1 cellular context compared by ENCODE assay signal in the genomic region with DNA sequence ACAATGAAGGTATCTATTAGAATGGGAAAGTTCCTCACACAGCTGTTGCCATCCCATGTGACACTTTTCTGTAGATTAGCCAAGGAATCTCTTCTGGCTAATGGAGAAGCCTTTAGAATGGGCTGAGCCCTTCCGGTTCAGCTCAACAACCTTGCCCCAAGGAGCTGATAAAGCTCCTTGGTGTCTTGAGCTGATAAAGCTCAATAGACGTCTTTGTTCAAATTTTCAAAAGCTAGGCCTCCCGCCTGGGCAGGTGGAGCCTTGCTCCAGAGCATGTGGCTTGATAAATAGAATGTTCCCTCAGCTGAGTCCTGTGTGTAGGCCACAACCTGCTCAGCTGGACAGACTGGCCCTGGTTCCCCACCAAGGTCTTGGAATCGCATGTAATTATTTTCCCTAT.
A peak's percentile ranks its signal among the peaks of the same experiment; 100 is the strongest.
TF ChIP-seq lines count a peak whose summit lies in the region.

No MANE protein-coding gene starts in this region.

TF ChIP-seq in K562, 482 proteins besides CTCF, POLR2A, EP300 and RAD21 (continued from another document and continues in another):
- TF ChIP-seq, protein P1, sequence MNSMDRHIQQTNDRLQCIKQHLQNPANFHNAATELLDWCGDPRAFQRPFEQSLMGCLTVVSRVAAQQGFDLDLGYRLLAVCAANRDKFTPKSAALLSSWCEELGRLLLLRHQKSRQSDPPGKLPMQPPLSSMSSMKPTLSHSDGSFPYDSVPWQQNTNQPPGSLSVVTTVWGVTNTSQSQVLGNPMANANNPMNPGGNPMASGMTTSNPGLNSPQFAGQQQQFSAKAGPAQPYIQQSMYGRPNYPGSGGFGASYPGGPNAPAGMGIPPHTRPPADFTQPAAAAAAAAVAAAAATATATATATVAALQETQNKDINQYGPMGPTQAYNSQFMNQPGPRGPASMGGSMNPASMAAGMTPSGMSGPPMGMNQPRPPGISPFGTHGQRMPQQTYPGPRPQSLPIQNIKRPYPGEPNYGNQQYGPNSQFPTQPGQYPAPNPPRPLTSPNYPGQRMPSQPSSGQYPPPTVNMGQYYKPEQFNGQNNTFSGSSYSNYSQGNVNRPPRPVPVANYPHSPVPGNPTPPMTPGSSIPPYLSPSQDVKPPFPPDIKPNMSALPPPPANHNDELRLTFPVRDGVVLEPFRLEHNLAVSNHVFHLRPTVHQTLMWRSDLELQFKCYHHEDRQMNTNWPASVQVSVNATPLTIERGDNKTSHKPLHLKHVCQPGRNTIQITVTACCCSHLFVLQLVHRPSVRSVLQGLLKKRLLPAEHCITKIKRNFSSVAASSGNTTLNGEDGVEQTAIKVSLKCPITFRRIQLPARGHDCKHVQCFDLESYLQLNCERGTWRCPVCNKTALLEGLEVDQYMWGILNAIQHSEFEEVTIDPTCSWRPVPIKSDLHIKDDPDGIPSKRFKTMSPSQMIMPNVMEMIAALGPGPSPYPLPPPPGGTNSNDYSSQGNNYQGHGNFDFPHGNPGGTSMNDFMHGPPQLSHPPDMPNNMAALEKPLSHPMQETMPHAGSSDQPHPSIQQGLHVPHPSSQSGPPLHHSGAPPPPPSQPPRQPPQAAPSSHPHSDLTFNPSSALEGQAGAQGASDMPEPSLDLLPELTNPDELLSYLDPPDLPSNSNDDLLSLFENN (IDR thresholded peaks at IDR 0.05; ENCODE audit: low read depth in 2 of 2, low read length in 2 of 2) = no peak
- TF ChIP-seq, protein P2, sequence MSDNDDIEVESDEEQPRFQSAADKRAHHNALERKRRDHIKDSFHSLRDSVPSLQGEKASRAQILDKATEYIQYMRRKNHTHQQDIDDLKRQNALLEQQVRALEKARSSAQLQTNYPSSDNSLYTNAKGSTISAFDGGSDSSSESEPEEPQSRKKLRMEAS (CRISPR knock-in tag; IDR thresholded peaks at IDR 0.05) = peak; percentile 62
- TF ChIP-seq ZNF431 (CRISPR knock-in tag; IDR thresholded peaks at IDR 0.05) (no peak), CBX3 (IDR thresholded peaks at IDR 0.05; ENCODE audit: borderline replicate concordance in 1 of 2, low read length in 2 of 2) (no peak), ZNF224 (CRISPR knock-in tag; IDR thresholded peaks at IDR 0.05) (no peak), HMG20B (CRISPR knock-in tag; IDR thresholded peaks at IDR 0.05) (no peak), YBX1 (IDR thresholded peaks at IDR 0.05) (no peak), RBM15 (IDR thresholded peaks at IDR 0.05; ENCODE audit: insufficient read depth, low read length) (no peak), RBM25 (IDR thresholded peaks at IDR 0.05; ENCODE audit: low read depth, low read length, severe bottlenecking) (no peak), SAFB (IDR thresholded peaks at IDR 0.05; ENCODE audit: borderline replicate concordance, low read depth, low read length) (no peak), CXXC5 (CRISPR knock-in tag; IDR thresholded peaks at IDR 0.05) (peak; percentile 78), SMARCE1 (IDR thresholded peaks at IDR 0.05) (no peak), ZNF146 (CRISPR knock-in tag; IDR thresholded peaks at IDR 0.05; ENCODE audit: unreplicated experiment) (no peak), PCBP1 (IDR thresholded peaks at IDR 0.05; ENCODE audit: low read depth, low read length, poor library complexity, severe bottlenecking) (no peak), KLF16 (IDR thresholded peaks at IDR 0.05) (peak; percentile 65; the same call in 1 of the 2 replicates), HMG20A (CRISPR knock-in tag; conservative IDR thresholded peaks at IDR 0.05) (no peak), ZFX (CRISPR knock-in tag; IDR thresholded peaks at IDR 0.05) (peak; percentile 85), PCBP2 (IDR thresholded peaks at IDR 0.05; ENCODE audit: low read depth, low read length, poor library complexity, severe bottlenecking) (no peak), NR2C1 (IDR thresholded peaks at IDR 0.05) (peak; percentile 50), NR2C1 (tag; IDR thresholded peaks at IDR 0.05) (peak; percentile 79), EP400 (IDR thresholded peaks at IDR 0.05) (0 out of 2 replicates have a peak, but pooled peaks have one; percentile 12), TEAD4 (IDR thresholded peaks at IDR 0.05; ENCODE audit: low read length) (peak; percentile 72), TEAD4 (CRISPR knock-in tag; IDR thresholded peaks at IDR 0.05; ENCODE audit: borderline replicate concordance) (no peak), DDX20 (tag; IDR thresholded peaks at IDR 0.05; ENCODE audit: low read depth) (no peak), NCOR1 (IDR thresholded peaks at IDR 0.05) (peak; percentile 54), IRF2 (CRISPR knock-in tag; IDR thresholded peaks at IDR 0.05) (no peak), EHMT2 (IDR thresholded peaks at IDR 0.05) (peak; percentile 80), ZFPM2 (CRISPR knock-in tag; IDR thresholded peaks at IDR 0.05) (no peak), HDAC1 (IDR thresholded peaks at IDR 0.05) (no peak), CBFA2T2 (conservative IDR thresholded peaks at IDR 0.05) (peak; percentile 72), SMAD4 (CRISPR knock-in tag; conservative IDR thresholded peaks at IDR 0.05) (peak; percentile 44; the same call in 1 of the 2 replicates), HNRNPK (IDR thresholded peaks at IDR 0.05; ENCODE audit: low read depth, low read length, poor library complexity, severe bottlenecking) (no peak), SIN3B (IDR thresholded peaks at IDR 0.05; ENCODE audit: low read depth) (no peak), GABPA (tag; conservative IDR thresholded peaks at IDR 0.05; ENCODE audit: low read depth) (peak; percentile 63), HDGF (IDR thresholded peaks at IDR 0.05) (no peak)
- TF ChIP-seq, protein P3, sequence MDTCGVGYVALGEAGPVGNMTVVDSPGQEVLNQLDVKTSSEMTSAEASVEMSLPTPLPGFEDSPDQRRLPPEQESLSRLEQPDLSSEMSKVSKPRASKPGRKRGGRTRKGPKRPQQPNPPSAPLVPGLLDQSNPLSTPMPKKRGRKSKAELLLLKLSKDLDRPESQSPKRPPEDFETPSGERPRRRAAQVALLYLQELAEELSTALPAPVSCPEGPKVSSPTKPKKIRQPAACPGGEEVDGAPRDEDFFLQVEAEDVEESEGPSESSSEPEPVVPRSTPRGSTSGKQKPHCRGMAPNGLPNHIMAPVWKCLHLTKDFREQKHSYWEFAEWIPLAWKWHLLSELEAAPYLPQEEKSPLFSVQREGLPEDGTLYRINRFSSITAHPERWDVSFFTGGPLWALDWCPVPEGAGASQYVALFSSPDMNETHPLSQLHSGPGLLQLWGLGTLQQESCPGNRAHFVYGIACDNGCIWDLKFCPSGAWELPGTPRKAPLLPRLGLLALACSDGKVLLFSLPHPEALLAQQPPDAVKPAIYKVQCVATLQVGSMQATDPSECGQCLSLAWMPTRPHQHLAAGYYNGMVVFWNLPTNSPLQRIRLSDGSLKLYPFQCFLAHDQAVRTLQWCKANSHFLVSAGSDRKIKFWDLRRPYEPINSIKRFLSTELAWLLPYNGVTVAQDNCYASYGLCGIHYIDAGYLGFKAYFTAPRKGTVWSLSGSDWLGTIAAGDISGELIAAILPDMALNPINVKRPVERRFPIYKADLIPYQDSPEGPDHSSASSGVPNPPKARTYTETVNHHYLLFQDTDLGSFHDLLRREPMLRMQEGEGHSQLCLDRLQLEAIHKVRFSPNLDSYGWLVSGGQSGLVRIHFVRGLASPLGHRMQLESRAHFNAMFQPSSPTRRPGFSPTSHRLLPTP (IDR thresholded peaks at IDR 0.05; ENCODE audit: borderline replicate concordance, extremely low read depth, insufficient read length) = no peak
- TF ChIP-seq, protein P4, sequence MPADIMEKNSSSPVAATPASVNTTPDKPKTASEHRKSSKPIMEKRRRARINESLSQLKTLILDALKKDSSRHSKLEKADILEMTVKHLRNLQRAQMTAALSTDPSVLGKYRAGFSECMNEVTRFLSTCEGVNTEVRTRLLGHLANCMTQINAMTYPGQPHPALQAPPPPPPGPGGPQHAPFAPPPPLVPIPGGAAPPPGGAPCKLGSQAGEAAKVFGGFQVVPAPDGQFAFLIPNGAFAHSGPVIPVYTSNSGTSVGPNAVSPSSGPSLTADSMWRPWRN (IDR thresholded peaks at IDR 0.05; ENCODE audit: low read depth) = no peak
- TF ChIP-seq, protein P5, sequence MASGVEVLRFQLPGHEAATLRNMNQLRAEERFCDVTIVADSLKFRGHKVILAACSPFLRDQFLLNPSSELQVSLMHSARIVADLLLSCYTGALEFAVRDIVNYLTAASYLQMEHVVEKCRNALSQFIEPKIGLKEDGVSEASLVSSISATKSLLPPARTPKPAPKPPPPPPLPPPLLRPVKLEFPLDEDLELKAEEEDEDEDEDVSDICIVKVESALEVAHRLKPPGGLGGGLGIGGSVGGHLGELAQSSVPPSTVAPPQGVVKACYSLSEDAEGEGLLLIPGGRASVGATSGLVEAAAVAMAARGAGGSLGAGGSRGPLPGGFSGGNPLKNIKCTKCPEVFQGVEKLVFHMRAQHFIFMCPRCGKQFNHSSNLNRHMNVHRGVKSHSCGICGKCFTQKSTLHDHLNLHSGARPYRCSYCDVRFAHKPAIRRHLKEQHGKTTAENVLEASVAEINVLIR (CRISPR knock-in tag; IDR thresholded peaks at IDR 0.05) = no peak
- TF ChIP-seq, protein P6, sequence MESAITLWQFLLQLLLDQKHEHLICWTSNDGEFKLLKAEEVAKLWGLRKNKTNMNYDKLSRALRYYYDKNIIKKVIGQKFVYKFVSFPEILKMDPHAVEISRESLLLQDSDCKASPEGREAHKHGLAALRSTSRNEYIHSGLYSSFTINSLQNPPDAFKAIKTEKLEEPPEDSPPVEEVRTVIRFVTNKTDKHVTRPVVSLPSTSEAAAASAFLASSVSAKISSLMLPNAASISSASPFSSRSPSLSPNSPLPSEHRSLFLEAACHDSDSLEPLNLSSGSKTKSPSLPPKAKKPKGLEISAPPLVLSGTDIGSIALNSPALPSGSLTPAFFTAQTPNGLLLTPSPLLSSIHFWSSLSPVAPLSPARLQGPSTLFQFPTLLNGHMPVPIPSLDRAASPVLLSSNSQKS (CRISPR knock-in tag; IDR thresholded peaks at IDR 0.05) = no peak
- TF ChIP-seq, protein P7, sequence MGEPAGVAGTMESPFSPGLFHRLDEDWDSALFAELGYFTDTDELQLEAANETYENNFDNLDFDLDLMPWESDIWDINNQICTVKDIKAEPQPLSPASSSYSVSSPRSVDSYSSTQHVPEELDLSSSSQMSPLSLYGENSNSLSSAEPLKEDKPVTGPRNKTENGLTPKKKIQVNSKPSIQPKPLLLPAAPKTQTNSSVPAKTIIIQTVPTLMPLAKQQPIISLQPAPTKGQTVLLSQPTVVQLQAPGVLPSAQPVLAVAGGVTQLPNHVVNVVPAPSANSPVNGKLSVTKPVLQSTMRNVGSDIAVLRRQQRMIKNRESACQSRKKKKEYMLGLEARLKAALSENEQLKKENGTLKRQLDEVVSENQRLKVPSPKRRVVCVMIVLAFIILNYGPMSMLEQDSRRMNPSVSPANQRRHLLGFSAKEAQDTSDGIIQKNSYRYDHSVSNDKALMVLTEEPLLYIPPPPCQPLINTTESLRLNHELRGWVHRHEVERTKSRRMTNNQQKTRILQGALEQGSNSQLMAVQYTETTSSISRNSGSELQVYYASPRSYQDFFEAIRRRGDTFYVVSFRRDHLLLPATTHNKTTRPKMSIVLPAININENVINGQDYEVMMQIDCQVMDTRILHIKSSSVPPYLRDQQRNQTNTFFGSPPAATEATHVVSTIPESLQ (CRISPR knock-in tag; IDR thresholded peaks at IDR 0.05) = no peak
- TF ChIP-seq, protein P8, sequence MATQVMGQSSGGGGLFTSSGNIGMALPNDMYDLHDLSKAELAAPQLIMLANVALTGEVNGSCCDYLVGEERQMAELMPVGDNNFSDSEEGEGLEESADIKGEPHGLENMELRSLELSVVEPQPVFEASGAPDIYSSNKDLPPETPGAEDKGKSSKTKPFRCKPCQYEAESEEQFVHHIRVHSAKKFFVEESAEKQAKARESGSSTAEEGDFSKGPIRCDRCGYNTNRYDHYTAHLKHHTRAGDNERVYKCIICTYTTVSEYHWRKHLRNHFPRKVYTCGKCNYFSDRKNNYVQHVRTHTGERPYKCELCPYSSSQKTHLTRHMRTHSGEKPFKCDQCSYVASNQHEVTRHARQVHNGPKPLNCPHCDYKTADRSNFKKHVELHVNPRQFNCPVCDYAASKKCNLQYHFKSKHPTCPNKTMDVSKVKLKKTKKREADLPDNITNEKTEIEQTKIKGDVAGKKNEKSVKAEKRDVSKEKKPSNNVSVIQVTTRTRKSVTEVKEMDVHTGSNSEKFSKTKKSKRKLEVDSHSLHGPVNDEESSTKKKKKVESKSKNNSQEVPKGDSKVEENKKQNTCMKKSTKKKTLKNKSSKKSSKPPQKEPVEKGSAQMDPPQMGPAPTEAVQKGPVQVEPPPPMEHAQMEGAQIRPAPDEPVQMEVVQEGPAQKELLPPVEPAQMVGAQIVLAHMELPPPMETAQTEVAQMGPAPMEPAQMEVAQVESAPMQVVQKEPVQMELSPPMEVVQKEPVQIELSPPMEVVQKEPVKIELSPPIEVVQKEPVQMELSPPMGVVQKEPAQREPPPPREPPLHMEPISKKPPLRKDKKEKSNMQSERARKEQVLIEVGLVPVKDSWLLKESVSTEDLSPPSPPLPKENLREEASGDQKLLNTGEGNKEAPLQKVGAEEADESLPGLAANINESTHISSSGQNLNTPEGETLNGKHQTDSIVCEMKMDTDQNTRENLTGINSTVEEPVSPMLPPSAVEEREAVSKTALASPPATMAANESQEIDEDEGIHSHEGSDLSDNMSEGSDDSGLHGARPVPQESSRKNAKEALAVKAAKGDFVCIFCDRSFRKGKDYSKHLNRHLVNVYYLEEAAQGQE (CRISPR knock-in tag; IDR thresholded peaks at IDR 0.05; ENCODE audit: low read depth) = no peak
- TF ChIP-seq, protein P9, sequence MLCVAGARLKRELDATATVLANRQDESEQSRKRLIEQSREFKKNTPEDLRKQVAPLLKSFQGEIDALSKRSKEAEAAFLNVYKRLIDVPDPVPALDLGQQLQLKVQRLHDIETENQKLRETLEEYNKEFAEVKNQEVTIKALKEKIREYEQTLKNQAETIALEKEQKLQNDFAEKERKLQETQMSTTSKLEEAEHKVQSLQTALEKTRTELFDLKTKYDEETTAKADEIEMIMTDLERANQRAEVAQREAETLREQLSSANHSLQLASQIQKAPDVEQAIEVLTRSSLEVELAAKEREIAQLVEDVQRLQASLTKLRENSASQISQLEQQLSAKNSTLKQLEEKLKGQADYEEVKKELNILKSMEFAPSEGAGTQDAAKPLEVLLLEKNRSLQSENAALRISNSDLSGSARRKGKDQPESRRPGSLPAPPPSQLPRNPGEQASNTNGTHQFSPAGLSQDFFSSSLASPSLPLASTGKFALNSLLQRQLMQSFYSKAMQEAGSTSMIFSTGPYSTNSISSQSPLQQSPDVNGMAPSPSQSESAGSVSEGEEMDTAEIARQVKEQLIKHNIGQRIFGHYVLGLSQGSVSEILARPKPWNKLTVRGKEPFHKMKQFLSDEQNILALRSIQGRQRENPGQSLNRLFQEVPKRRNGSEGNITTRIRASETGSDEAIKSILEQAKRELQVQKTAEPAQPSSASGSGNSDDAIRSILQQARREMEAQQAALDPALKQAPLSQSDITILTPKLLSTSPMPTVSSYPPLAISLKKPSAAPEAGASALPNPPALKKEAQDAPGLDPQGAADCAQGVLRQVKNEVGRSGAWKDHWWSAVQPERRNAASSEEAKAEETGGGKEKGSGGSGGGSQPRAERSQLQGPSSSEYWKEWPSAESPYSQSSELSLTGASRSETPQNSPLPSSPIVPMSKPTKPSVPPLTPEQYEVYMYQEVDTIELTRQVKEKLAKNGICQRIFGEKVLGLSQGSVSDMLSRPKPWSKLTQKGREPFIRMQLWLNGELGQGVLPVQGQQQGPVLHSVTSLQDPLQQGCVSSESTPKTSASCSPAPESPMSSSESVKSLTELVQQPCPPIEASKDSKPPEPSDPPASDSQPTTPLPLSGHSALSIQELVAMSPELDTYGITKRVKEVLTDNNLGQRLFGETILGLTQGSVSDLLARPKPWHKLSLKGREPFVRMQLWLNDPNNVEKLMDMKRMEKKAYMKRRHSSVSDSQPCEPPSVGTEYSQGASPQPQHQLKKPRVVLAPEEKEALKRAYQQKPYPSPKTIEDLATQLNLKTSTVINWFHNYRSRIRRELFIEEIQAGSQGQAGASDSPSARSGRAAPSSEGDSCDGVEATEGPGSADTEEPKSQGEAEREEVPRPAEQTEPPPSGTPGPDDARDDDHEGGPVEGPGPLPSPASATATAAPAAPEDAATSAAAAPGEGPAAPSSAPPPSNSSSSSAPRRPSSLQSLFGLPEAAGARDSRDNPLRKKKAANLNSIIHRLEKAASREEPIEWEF (CRISPR knock-in tag; IDR thresholded peaks at IDR 0.05) = no peak
